In the genomic region with DNA sequence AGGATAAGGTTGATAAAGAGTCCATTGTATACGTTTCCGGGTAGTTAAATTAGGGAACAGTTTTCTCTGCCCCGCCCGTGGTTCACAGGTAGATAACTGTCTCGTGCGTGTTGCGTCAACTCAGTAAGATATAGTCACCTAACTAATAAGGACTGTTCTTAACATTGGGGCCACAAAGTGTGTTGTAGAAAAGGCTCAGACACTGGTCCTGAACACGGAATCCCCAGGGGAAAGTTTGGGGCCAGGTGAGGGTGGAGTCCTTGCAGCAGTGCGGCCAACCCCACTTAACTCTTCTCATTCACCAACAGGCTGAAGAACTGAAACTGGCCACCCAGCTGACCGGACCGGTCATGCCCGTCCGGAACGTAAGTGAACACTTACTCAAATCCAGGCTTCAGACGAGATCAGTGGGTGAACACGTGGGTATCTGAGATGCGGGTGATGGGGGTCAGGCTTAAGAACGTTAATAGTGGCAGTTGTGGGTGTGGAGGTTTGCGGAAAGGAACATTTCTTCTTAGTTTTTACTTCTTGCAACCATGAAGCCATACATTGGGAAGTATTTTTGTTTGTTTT, we compare ENCODE assay signal across 8 cellular contexts. TPM values are rescaled to one million over a fixed set of nuclear protein-coding genes. Genes with fewer than 3 reads are reported as not detected.
DNase-seq lines count a peak whose midpoint lies in the region; TF ChIP-seq lines count a peak whose summit lies in the region.

No MANE protein-coding gene starts in this region.

- peaks cover 17% of the 10 kb centered on the region for H3K79me2 ChIP-seq in Karpas-422 (ENCODE audit: low read length)
- peaks cover 37% of the 10 kb centered on the region for H3K79me2 ChIP-seq in mammary epithelial cell (ENCODE audit: insufficient read depth, low read length)

- peak overlapping the region; percentile 90 to 92 for H3K4me3 Mint-ChIP-seq in CD14-positive monocyte

- no peak for TF ChIP-seq CTCF in CD14-positive monocyte (IDR thresholded peaks at IDR 0.05)
- TF ChIP-seq CTCF in mammary epithelial cell (conservative IDR thresholded peaks at IDR 0.05 in 1 of 2, IDR thresholded peaks at IDR 0.05 in 1 of 2; ENCODE audit: extremely low read depth in 1 of 2, insufficient read depth in 1 of 2, low read depth in 1 of 2, low read length in 2 of 2) = no peak

- H3K4me3 ChIP-seq in Karpas-422 (ENCODE audit: low read length) (peak overlapping the region; percentile 92), mammary epithelial cell (replicated peaks in 1 of 3; ENCODE audit: insufficient read depth in 1 of 3, low read depth in 2 of 3, low read length in 3 of 3) (peak overlapping the region; percentile 64 to 81 (median 78)), muscle layer of colon (ENCODE audit: low read depth in 1 of 2, low read length in 2 of 2) (peak overlapping the region in 1 of 2 donors; percentile 76)

- H3K9me3 Mint-ChIP-seq in CD14-positive monocyte = no peaks in the 10 kb centered on the region

- H3K27ac ChIP-seq in Karpas-422 (ENCODE audit: low read length) = peak overlapping the region; percentile 86
- H3K27ac ChIP-seq in mammary epithelial cell (ENCODE audit: insufficient read depth, low read depth, low read length) = peak overlapping the region; percentile 33
- no peak overlapping the region for H3K27ac ChIP-seq in muscle layer of colon (ENCODE audit: low read depth, low read length)

- H3K27me3 ChIP-seq in Karpas-422 (ENCODE audit: low read length) = no peaks in the 10 kb centered on the region
- no peaks in the 10 kb centered on the region for H3K27me3 ChIP-seq in mammary epithelial cell (ENCODE audit: insufficient read depth, low read length)
- no peaks in the 10 kb centered on the region for H3K27me3 ChIP-seq in muscle layer of colon (ENCODE audit: control insufficient read depth in 1 of 2, insufficient read depth in 2 of 2, low read length in 2 of 2)

- no peaks in the 10 kb centered on the region for H3K9me2 ChIP-seq in Karpas-422 (replicated peaks; ENCODE audit: insufficient read depth, low read length)

- H3K4me1 ChIP-seq in Karpas-422 (ENCODE audit: low read length) (peaks cover 52% of the 10 kb centered on the region), mammary epithelial cell (ENCODE audit: insufficient read depth, low read length) (peaks cover 49% of the 10 kb centered on the region), muscle layer of colon (ENCODE audit: insufficient read depth, low read length) (peaks cover 34% of the 10 kb centered on the region)

- no peaks in the 10 kb centered on the region for H3K9me3 ChIP-seq in Karpas-422 (ENCODE audit: low read length)
- no peaks in the 10 kb centered on the region for H3K9me3 ChIP-seq in mammary epithelial cell (replicated peaks; ENCODE audit: insufficient read depth, low read length)
- no peaks in the 10 kb centered on the region for H3K9me3 ChIP-seq in muscle layer of colon (ENCODE audit: low read length)

- H3K36me3 Mint-ChIP-seq in CD14-positive monocyte = peaks cover 38 to 43% of the 10 kb centered on the region in 2 donors

- peak overlapping the region; percentile 97 for H3K9ac ChIP-seq in Karpas-422 (ENCODE audit: low read length)
- H3K9ac ChIP-seq in mammary epithelial cell (ENCODE audit: insufficient read depth, low read length) = peak overlapping the region; percentile 85
- H3K9ac ChIP-seq in muscle layer of colon (ENCODE audit: low read length) = peak overlapping the region; percentile 77

- 41% methylated on average over 18 of the region's 19 CpGs for WGBS in mammary epithelial cell (ENCODE audit: low coverage, missing lambda C conversion rate)

- peaks cover 73% of the 10 kb centered on the region for H3K4me1 Mint-ChIP-seq in CD14-positive monocyte

- no peak overlapping the region for H2AFZ ChIP-seq in Karpas-422 (ENCODE audit: low read length)
- no peak overlapping the region for H2AFZ ChIP-seq in mammary epithelial cell (ENCODE audit: low read depth, low read length)

- dilution Hi-C loops in mammary epithelial cell (cut with HindIII; ENCODE audit: low sequenced_read_pairs) = loop anchor here (5.0 kb wide), 3 partner anchors 50 to 125 kb away; partner anchors contain the start of genes CDK10 and DPEP1

- intact Hi-C loops in CD14-positive monocyte (cut with micrococcal nuclease) (loop anchor here in 1 of 2 donors (5.0 kb wide), 2 partner anchors 160 to 310 kb away; partner anchors contain the start of genes TCF25, VPS9D1 and ZNF276), mammary epithelial cell (cut with micrococcal nuclease) (no loop called here)

- BruUV-seq in mammary epithelial cell (replicated peaks; lab: Mats Ljungman, UMichigan) = no TSS peak

- H3K36me3 ChIP-seq in Karpas-422 (ENCODE audit: insufficient read depth, low read length) = peaks cover 35% of the 10 kb centered on the region
- H3K36me3 ChIP-seq in mammary epithelial cell (ENCODE audit: insufficient read depth, low read length) = peaks cover 29% of the 10 kb centered on the region
- H3K36me3 ChIP-seq in muscle layer of colon (ENCODE audit: insufficient read depth, low read length) = peaks cover 38% of the 10 kb centered on the region

- peak overlapping the region; percentile 31 to 95 (median 85) for H3K27ac Mint-ChIP-seq in CD14-positive monocyte

- H3K4me2 ChIP-seq in Karpas-422 (ENCODE audit: low read depth, low read length, poor library complexity, severe bottlenecking) (peak overlapping the region; percentile 97), mammary epithelial cell (ENCODE audit: insufficient read depth, low read depth, low read length) (peak overlapping the region; percentile 77)

- no peak for DNase-seq in CD14-positive monocyte (ENCODE audit: low spot score)
- no peak for DNase-seq in Karpas-422
- no peak for DNase-seq in mammary epithelial cell
- DNase-seq in NOMO-1 (lab: John Stamatoyannopoulos, UW; ENCODE audit: unreplicated experiment in 2 of 2) = no peak
- no peak for DNase-seq in NCI-H69 (lab: John Stamatoyannopoulos, UW)
- no peak for DNase-seq in NAMALWA (ENCODE audit: low spot score)
- no peak for DNase-seq in EL

- CTCF ChIA-PET in mammary epithelial cell (lab: Charles Lee; ENCODE audit: low non-redundant PET) = no interaction called here

- in situ Hi-C loops in mammary epithelial cell (cut with MboI; ENCODE audit: low sequenced_read_pairs in 2 of 2) = no loop called here

- H4K20me1 ChIP-seq in Karpas-422 (ENCODE audit: insufficient read depth, low read depth, low read length) (peaks cover 42% of the 10 kb centered on the region), mammary epithelial cell (ENCODE audit: insufficient read depth, low read length) (peaks cover 4% of the 10 kb centered on the region)

- peaks cover 1 to 6% (median 3%) of the 10 kb centered on the region in 3 donors for H3K27me3 Mint-ChIP-seq in CD14-positive monocyte (ENCODE audit: low read depth in 3 of 3)

RNA-seq across cellular contexts. Expression of gene RPL13, which starts 1.6 kb away (rescaled TPM):
- polyA plus RNA-seq in CD14-positive monocyte (1,000 to 10,000 TPM; 1,251 to 1,329 TPM), mammary epithelial cell (2,937 TPM)
- total RNA-seq in Karpas-422 (2014; rRNA removed; shearing (Covaris generic); ENCODE audit: low replicate concordance) = 6,565 and 10,922 TPM in 2 replicates
- 1,000 to 10,000 TPM; 1,876 to 2,450 TPM for total RNA-seq in mammary epithelial cell
- 730 TPM for polyA minus RNA-seq in mammary epithelial cell

RNA-seq across cellular contexts. Expression of gene CPNE7, which starts 13.4 kb away (rescaled TPM):
- polyA plus RNA-seq in CD14-positive monocyte (not detected), mammary epithelial cell (1.2 TPM)
- 3.7 and 3.9 TPM in 2 replicates for total RNA-seq in Karpas-422 (2014; rRNA removed; shearing (Covaris generic); ENCODE audit: low replicate concordance)
- 1 to 10 TPM in 1 of 2 donors, not detected in 1; 2.1 TPM for total RNA-seq in mammary epithelial cell
- 18.1 TPM for polyA minus RNA-seq in mammary epithelial cell

RNA-seq across cellular contexts. Expression of gene DPEP1, which starts 51.3 kb away (rescaled TPM):
- polyA plus RNA-seq in CD14-positive monocyte = not detected
- 0.87 and 1.7 TPM in 2 replicates for total RNA-seq in Karpas-422 (2014; rRNA removed; shearing (Covaris generic); ENCODE audit: low replicate concordance)
- total RNA-seq in mammary epithelial cell = not detected
- polyA plus RNA-seq in mammary epithelial cell = not detected
- not detected for polyA minus RNA-seq in mammary epithelial cell

RNA-seq across cellular contexts. Expression of gene SPG7, which starts 53.9 kb away (rescaled TPM):
- 10 to 100 TPM; 30.3 to 34.4 TPM for polyA plus RNA-seq in CD14-positive monocyte
- 44.6 and 74.8 TPM in 2 replicates for total RNA-seq in Karpas-422 (2014; rRNA removed; shearing (Covaris generic); ENCODE audit: low replicate concordance)
- total RNA-seq in mammary epithelial cell = 100 to 1,000 TPM in 1 of 2 donors, 10 to 100 TPM in 1; 91.9 to 102 TPM
- polyA plus RNA-seq in mammary epithelial cell = 49.6 TPM
- 86.2 TPM for polyA minus RNA-seq in mammary epithelial cell
